Comparison of ENCODE assay signal across 2 cellular contexts in the genomic region with DNA sequence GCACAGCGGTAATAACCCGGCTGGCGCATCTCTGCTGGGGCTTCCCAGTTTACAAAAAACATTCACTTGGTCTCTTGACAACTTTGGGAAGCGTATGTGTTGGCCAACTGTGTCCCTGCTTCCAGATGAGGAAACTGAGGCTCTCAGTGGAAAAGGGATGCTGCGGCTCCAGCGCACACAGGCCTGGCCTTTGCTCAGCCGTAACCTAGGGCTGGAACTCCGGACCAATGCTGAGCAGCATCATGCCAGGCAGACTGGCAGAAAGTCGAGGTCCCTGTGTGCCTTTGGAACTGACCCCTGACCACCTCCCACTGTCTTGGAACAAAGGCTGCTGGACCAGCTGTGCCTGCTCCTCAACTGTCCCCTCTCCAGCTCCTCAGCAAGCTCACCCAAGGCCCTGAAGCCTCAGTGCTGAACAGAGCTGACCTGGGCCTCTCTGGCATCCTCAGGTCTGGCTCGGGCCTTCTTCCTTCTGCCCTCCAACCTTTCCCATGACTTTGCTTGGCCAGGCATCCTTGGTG. TPM values are rescaled to one million over a fixed set of nuclear protein-coding genes. Genes with fewer than 3 reads are reported as not detected.
"Had no signal": no experiment of that assay in that cellular context is flagged by ENCODE, and none has a peak within 500 bp of the region (broad histone marks: within the 10 kb centered on the region; RNA-seq: fewer than 3 reads in every experiment).

No MANE protein-coding gene starts in this region.

RNA-seq across cellular contexts. Expression of a gene that starts 2.7 kb away (rescaled TPM):
- total RNA-seq: naive thymus-derived CD4-positive, alpha-beta T cell had no signal
- polyA plus RNA-seq: naive thymus-derived CD4-positive, alpha-beta T cell; neural cell had no signal
